ENCODE assay signal across 8 cellular contexts in the genomic region with DNA sequence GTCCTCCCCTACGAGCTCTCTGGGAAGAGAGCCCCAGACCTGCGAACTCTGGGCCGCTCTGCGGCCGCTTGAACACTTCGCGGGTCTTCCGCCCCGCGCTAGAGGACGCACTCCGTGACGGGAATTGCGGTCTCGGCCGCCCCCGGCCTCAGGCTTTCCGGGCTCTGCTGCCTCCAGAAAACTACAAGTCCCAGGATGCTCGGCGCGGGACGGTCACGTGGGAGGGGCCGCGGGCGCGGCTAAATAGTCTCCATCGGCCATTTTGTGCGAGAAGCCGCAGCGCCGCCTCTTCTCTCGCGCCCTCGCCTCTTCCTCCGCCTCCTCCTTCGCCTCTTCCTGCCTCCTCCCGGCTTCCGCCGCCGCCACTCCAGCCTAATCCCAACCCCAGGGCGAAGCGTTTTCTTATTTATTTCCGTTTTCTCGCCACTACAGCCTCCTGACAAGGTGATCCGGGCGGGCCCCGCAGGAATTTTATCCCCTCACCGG. TPM values are rescaled to one million over a fixed set of nuclear protein-coding genes. Genes with fewer than 3 reads are reported as not detected.
DNase-seq lines count a peak whose midpoint lies in the region; ATAC-seq and TF ChIP-seq lines count a peak whose summit lies in the region.

A gene (plus strand): TSS at position 269 of the 486 bp plus-strand sequence. CDS start 235 bp downstream, outside the sequence.

- peaks cover 32% of the 10 kb centered on the region for H3K4me1 ChIP-seq in CD4-positive, CD25-positive, alpha-beta regulatory T cell (ENCODE audit: control insufficient read depth, insufficient read depth, low read length, poor library complexity, severe bottlenecking)
- H3K4me1 ChIP-seq in duodenal mucosa (ENCODE audit: control insufficient read depth in 1 of 2, insufficient read depth in 2 of 2, low read length in 2 of 2), result peaks cover 14 to 44% of the 10 kb centered on the region in 2 donors

- POLR2A ChIA-PET in activated CD4-positive, alpha-beta memory T cell treated with anti-CD3 and anti-CD28 coated beads for 36 hours (lab: Charles Lee), result interaction anchor here (0.6 to 1.0 kb wide), 3 partner anchors 13 to 773 kb away, joined by 3 to 7 read pairs (median 6); no protein-coding TSS in a partner anchor

- H3K27me3 ChIP-seq in CD4-positive, CD25-positive, alpha-beta regulatory T cell (ENCODE audit: control insufficient read depth, insufficient read depth, low read length), result no peaks in the 10 kb centered on the region
- H3K27me3 ChIP-seq in duodenal mucosa (ENCODE audit: control insufficient read depth in 1 of 2, insufficient read depth in 2 of 2, low read length in 2 of 2), result no peaks in the 10 kb centered on the region

- peak within 1 kb of the TSS; percentile 93 for H3K4me3 ChIP-seq in CD4-positive, CD25-positive, alpha-beta regulatory T cell (ENCODE audit: low read depth, low read length)
- peak within 1 kb of the TSS; percentile 89 to 91 for H3K4me3 ChIP-seq in duodenal mucosa (ENCODE audit: low read depth in 1 of 2, low read length in 2 of 2)
- H3K4me3 ChIP-seq in lower leg skin (ENCODE audit: low read depth, poor library complexity, severe bottlenecking), result peak within 1 kb of the TSS; percentile 98

- H3K4me3 Mint-ChIP-seq in CD4-positive, CD25-positive, alpha-beta regulatory T cell, result peak within 1 kb of the TSS; percentile 99 to 100 (median 100)
- peak within 1 kb of the TSS; percentile 96 for H3K4me3 Mint-ChIP-seq in activated CD4-positive, alpha-beta memory T cell treated with anti-CD3 and anti-CD28 coated beads for 36 hours

- DNase-seq in CD4-positive, CD25-positive, alpha-beta regulatory T cell, result peak; percentile 97 to 98 (median 98)
- DNase-seq in NCI-H82 (lab: John Stamatoyannopoulos, UW), result peak; percentile 96
- peak; percentile 99 for DNase-seq in activated CD4-positive, alpha-beta memory T cell treated with anti-CD3 and anti-CD28 coated beads for 36 hours
- DNase-seq in lower leg skin (ENCODE audit: low spot score in 2 of 2), result peak; percentile 99 to 100
- peak; percentile 98 for DNase-seq in stimulated activated CD4-positive, alpha-beta T cell treated with anti-CD3 and anti-CD28 coated beads, TNF-alpha, amount 100 ng/mL, for 24 hours (ENCODE audit: low read depth in 3 of 3)

- peak within 1 kb of the TSS; percentile 78 to 88 for H3K9ac ChIP-seq in duodenal mucosa (ENCODE audit: low read depth in 1 of 2, low read length in 2 of 2)

- peaks cover 31% of the 10 kb centered on the region for H3K36me3 ChIP-seq in CD4-positive, CD25-positive, alpha-beta regulatory T cell (ENCODE audit: control insufficient read depth, insufficient read depth, low read length)
- peaks cover 13 to 16% of the 10 kb centered on the region in 2 donors for H3K36me3 ChIP-seq in duodenal mucosa (ENCODE audit: control insufficient read depth in 1 of 2, insufficient read depth in 2 of 2, low read length in 2 of 2)

- H3K36me3 Mint-ChIP-seq in CD4-positive, CD25-positive, alpha-beta regulatory T cell, result peaks cover 16% of the 10 kb centered on the region
- H3K36me3 Mint-ChIP-seq in activated CD4-positive, alpha-beta memory T cell treated with anti-CD3 and anti-CD28 coated beads for 36 hours, result peaks cover 27% of the 10 kb centered on the region

- peaks cover 4% of the 10 kb centered on the region for H3K27me3 Mint-ChIP-seq in CD4-positive, CD25-positive, alpha-beta regulatory T cell
- H3K27me3 Mint-ChIP-seq in activated CD4-positive, alpha-beta memory T cell treated with anti-CD3 and anti-CD28 coated beads for 36 hours, result no peaks in the 10 kb centered on the region

- peak within 1 kb of the TSS; percentile 97 for H3K27ac ChIP-seq in CD4-positive, CD25-positive, alpha-beta regulatory T cell (ENCODE audit: insufficient read depth, low read length, poor library complexity, severe bottlenecking)
- H3K27ac ChIP-seq in duodenal mucosa (ENCODE audit: low read depth, low read length), result peak within 1 kb of the TSS; percentile 84

- peak in 1 of 2 donors; percentile 72 for TF ChIP-seq POLR2A in lower leg skin (IDR thresholded peaks at IDR 0.05)

- CTCF ChIA-PET in activated CD4-positive, alpha-beta memory T cell treated with anti-CD3 and anti-CD28 coated beads for 36 hours (lab: Charles Lee), result interaction anchor here (0.6 to 3.5 kb wide), 11 partner anchors 8 to 169 kb away, joined by 3 to 26 read pairs (median 4); a partner anchor contains a TSS

- H3K9me3 ChIP-seq in CD4-positive, CD25-positive, alpha-beta regulatory T cell (ENCODE audit: control insufficient read depth in 2 of 2, low read length in 2 of 2), result no peaks in the 10 kb centered on the region
- no peaks in the 10 kb centered on the region for H3K9me3 ChIP-seq in duodenal mucosa (ENCODE audit: control insufficient read depth in 1 of 2, low read length in 2 of 2)

- WGBS in lower leg skin, 2 donors, result 0 to 1% methylated on average over 48 of the region's 49 CpGs

- ATAC-seq in CD4-positive, CD25-positive, alpha-beta regulatory T cell (ENCODE audit: low read depth in 2 of 2), result peak; percentile 95 to 97
- peak; percentile 96 for ATAC-seq in GM19395 (IDR thresholded peaks at IDR 0.05; ENCODE audit: unreplicated experiment)
- peak; percentile 91 for ATAC-seq in HG03571 (IDR thresholded peaks at IDR 0.05; ENCODE audit: unreplicated experiment)

- peaks cover 24 to 48% (median 41%) of the 10 kb centered on the region in 4 donors for H3K4me1 Mint-ChIP-seq in CD4-positive, CD25-positive, alpha-beta regulatory T cell
- peaks cover 23% of the 10 kb centered on the region for H3K4me1 Mint-ChIP-seq in activated CD4-positive, alpha-beta memory T cell treated with anti-CD3 and anti-CD28 coated beads for 36 hours (ENCODE audit: low read depth)

- H3K9me3 Mint-ChIP-seq in CD4-positive, CD25-positive, alpha-beta regulatory T cell, result no peaks in the 10 kb centered on the region
- no peaks in the 10 kb centered on the region for H3K9me3 Mint-ChIP-seq in activated CD4-positive, alpha-beta memory T cell treated with anti-CD3 and anti-CD28 coated beads for 36 hours

- H3K27ac Mint-ChIP-seq in CD4-positive, CD25-positive, alpha-beta regulatory T cell, result peak within 1 kb of the TSS; percentile 99 to 100 (median 100)
- H3K27ac Mint-ChIP-seq in activated CD4-positive, alpha-beta memory T cell treated with anti-CD3 and anti-CD28 coated beads for 36 hours, result peak within 1 kb of the TSS; percentile 97

- intact Hi-C loops in activated CD4-positive, alpha-beta memory T cell treated with anti-CD3 and anti-CD28 coated beads for 36 hours (cut with micrococcal nuclease), result loop anchor here (1.0 to 5.0 kb wide), 9 partner anchors 28 to 1703 kb away; a partner anchor contains a TSS
- intact Hi-C loops in lower leg skin (cut with DNase I; ENCODE audit: low total_unique reads), result no loop called here

- TF ChIP-seq CTCF in lower leg skin (IDR thresholded peaks at IDR 0.05), result peak in 1 of 3 donors; percentile 19

RNA-seq across cellular contexts. Expression of the gene that starts here (rescaled TPM):
- 76.4 TPM for total RNA-seq in CD4-positive, CD25-positive, alpha-beta regulatory T cell
- polyA plus RNA-seq in CD4-positive, CD25-positive, alpha-beta regulatory T cell, result 10 to 100 TPM; 42.3 to 73.6 (median 60.4) TPM
- 10 to 100 TPM; 48.6 to 51.0 TPM for total RNA-seq in activated CD4-positive, alpha-beta memory T cell treated with anti-CD3 and anti-CD28 coated beads for 36 hours
- 10 to 100 TPM; 17.1 to 33.2 (median 23.9) TPM for total RNA-seq in lower leg skin

Comparison
In these comparisons a context has a peak if more than half of its experiments do, and no peak if none do; other contexts are left out.
1. Peak in every context shown above with its lines: DNase-seq, ATAC-seq, H3K4me3 ChIP-seq and H3K27ac ChIP-seq.